In genomic region chr3:37970802-37971201, GRCh38 we compare ENCODE assay signal across 24 cellular contexts. TPM values are rescaled to one million over a fixed set of nuclear protein-coding genes. Genes with fewer than 3 reads are reported as not detected.
DNase-seq lines count a peak whose midpoint lies in the region; ATAC-seq and TF ChIP-seq lines count a peak whose summit lies in the region.
"Had no signal": no experiment of that assay in that cellular context is flagged by ENCODE, and none has a peak within 500 bp of the region (broad histone marks: within the 10 kb centered on the region; RNA-seq: fewer than 3 reads in every experiment).

No MANE protein-coding gene starts in this region.

- no peaks in the 10 kb centered on the region for H3K27me3 Mint-ChIP-seq in activated CD8-positive, alpha-beta memory T cell treated with anti-CD3 and anti-CD28 coated beads, Interleukin-2, amount 10 ng/mL, durations not matched to agents 7 days and 5 days
- H3K27me3 Mint-ChIP-seq: CD4-positive, alpha-beta memory T cell had no signal

- no peaks in the 10 kb centered on the region for H3K9me3 ChIP-seq in uterus
- H3K9me3 ChIP-seq: BLaER1 treated with 17β-estradiol and CSF1 and Interleukin-3, amounts not matched to agents 10 nM and 100 nM; Caco-2 had no signal

- ATAC-seq in activated CD8-positive, alpha-beta memory T cell treated with anti-CD3 and anti-CD28 coated beads, Interleukin-2, amount 10 ng/mL, durations not matched to agents 7 days and 5 days, result no peak
- no peak for ATAC-seq in HG02678 (IDR thresholded peaks at IDR 0.05; ENCODE audit: unreplicated experiment)
- ATAC-seq: K562, Panc1 had no signal

- H3K4me3 ChIP-seq in dorsolateral prefrontal cortex (no peak overlapping the region), uterus (no peak overlapping the region)
- H3K4me3 ChIP-seq: BLaER1 treated with 17β-estradiol and CSF1 and Interleukin-3, amounts not matched to agents 10 nM and 100 nM; K562 had no signal

- no peaks in the 10 kb centered on the region for H3K9me3 Mint-ChIP-seq in activated CD8-positive, alpha-beta memory T cell treated with anti-CD3 and anti-CD28 coated beads, Interleukin-2, amount 10 ng/mL, durations not matched to agents 7 days and 5 days (ENCODE audit: low read depth)
- H3K9me3 Mint-ChIP-seq: CD4-positive, alpha-beta memory T cell had no signal

- H3K4me1 ChIP-seq in uterus, result no peaks in the 10 kb centered on the region

- no peak for TF ChIP-seq POLR2A in uterus (IDR thresholded peaks at IDR 0.05)

- H3K36me3 ChIP-seq in uterus, result no peaks in the 10 kb centered on the region

- no peaks in the 10 kb centered on the region for H3K27me3 ChIP-seq in dorsolateral prefrontal cortex
- no peaks in the 10 kb centered on the region for H3K27me3 ChIP-seq in uterus
- H3K27me3 ChIP-seq: BLaER1 treated with 17β-estradiol and CSF1 and Interleukin-3, amounts not matched to agents 10 nM and 100 nM had no signal

- H3K4me3 Mint-ChIP-seq in activated CD8-positive, alpha-beta memory T cell treated with anti-CD3 and anti-CD28 coated beads, Interleukin-2, amount 10 ng/mL, durations not matched to agents 7 days and 5 days, result no peak overlapping the region
- H3K4me3 Mint-ChIP-seq: CD4-positive, alpha-beta memory T cell had no signal

- no peaks in the 10 kb centered on the region for H3K36me3 Mint-ChIP-seq in activated CD8-positive, alpha-beta memory T cell treated with anti-CD3 and anti-CD28 coated beads, Interleukin-2, amount 10 ng/mL, durations not matched to agents 7 days and 5 days
- H3K36me3 Mint-ChIP-seq: CD4-positive, alpha-beta memory T cell had no signal

- peak; percentile 31 for DNase-seq in activated CD8-positive, alpha-beta memory T cell treated with anti-CD3 and anti-CD28 coated beads, Interleukin-2, amount 10 ng/mL, durations not matched to agents 7 days and 5 days
- no peak for DNase-seq in activated CD8-positive, alpha-beta memory T cell treated with anti-CD3 and anti-CD28 coated beads for 24 hours
- DNase-seq in dorsolateral prefrontal cortex (no peak), myocyte (ENCODE audit: low read depth) (peak; percentile 64), T-helper 2 cell (no peak), uterus (no peak)
- DNase-seq: ACHN; Caco-2; CD4-positive, alpha-beta memory T cell; DMS79 treated with DMSO at 0.1 percent for 48 hours; H7; NCI-H1092; NCI-H1436; NCI-H187 treated with DMSO at 0.1 percent for 48 hours; NCI-H2107; NCI-H510A; NCI-H774; SIG-M5 had no signal

- no peak for TF ChIP-seq CTCF in dorsolateral prefrontal cortex (IDR thresholded peaks at IDR 0.05 in 54 of 56, conservative IDR thresholded peaks at IDR 0.05 in 2 of 56; ENCODE audit: low read depth in 1 of 56, partially characterized antibody in 56 of 56)
- no peak for TF ChIP-seq CTCF in uterus (IDR thresholded peaks at IDR 0.05)

- H3K27ac ChIP-seq in dorsolateral prefrontal cortex (peak overlapping the region in 54 of 59 donors; percentile 13 to 97 (median 77)), temporal lobe (ENCODE audit: low read depth, low read length) (peak overlapping the region; percentile 55), uterus (no peak overlapping the region)
- H3K27ac ChIP-seq: 22Rv1; BLaER1 treated with 17β-estradiol and CSF1 and Interleukin-3, amounts not matched to agents 10 nM and 100 nM had no signal

- H3K4me1 Mint-ChIP-seq in activated CD8-positive, alpha-beta memory T cell treated with anti-CD3 and anti-CD28 coated beads, Interleukin-2, amount 10 ng/mL, durations not matched to agents 7 days and 5 days, result peaks cover 9% of the 10 kb centered on the region

- no peak overlapping the region for H3K27ac Mint-ChIP-seq in activated CD8-positive, alpha-beta memory T cell treated with anti-CD3 and anti-CD28 coated beads, Interleukin-2, amount 10 ng/mL, durations not matched to agents 7 days and 5 days
- H3K27ac Mint-ChIP-seq: CD4-positive, alpha-beta memory T cell had no signal

- intact Hi-C loops in dorsolateral prefrontal cortex (cut with DNase I), result loop anchor here in 1 of 2 donors (10.0 kb wide), 1 partner anchor 374 kb away; the partner anchor contains the start of gene XYLB
- intact Hi-C loops in uterus (cut with DNase I; ENCODE audit: low total_unique reads), result no loop called here

- CTCF ChIA-PET in activated CD8-positive, alpha-beta memory T cell treated with anti-CD3 and anti-CD28 coated beads, Interleukin-2, amount 10 ng/mL, durations not matched to agents 7 days and 5 days (lab: Charles Lee), result interaction anchor here (0.7 to 5.0 kb wide), 4 partner anchors 10 to 104 kb away, joined by 3 to 49 read pairs (median 8); no protein-coding TSS in a partner anchor

RNA-seq across cellular contexts. Expression of gene VILL, which starts 19.8 kb away (rescaled TPM):
- total RNA-seq in activated CD8-positive, alpha-beta memory T cell treated with anti-CD3 and anti-CD28 coated beads, Interleukin-2, amount 10 ng/mL, durations not matched to agents 7 days and 5 days, result 10 to 100 TPM; 15.4 to 18.3 TPM
- 10 to 100 TPM in 83 of 120 experiments, 1 to 10 TPM in 37; 5.7 to 23.5 (median 11.1) TPM for total RNA-seq in dorsolateral prefrontal cortex
- 5.5 and 7.9 TPM in 2 replicates for total RNA-seq in myocyte
- 4.0 TPM for polyA plus RNA-seq in myocyte (2012)
- total RNA-seq in temporal lobe, result 9.1 TPM
- total RNA-seq in uterus, result 10 to 100 TPM in 1 of 4 donors, 1 to 10 TPM in 3; 1.8 to 18.7 (median 6.3) TPM

RNA-seq across cellular contexts. Expression of gene PLCD1, which starts 58.6 kb away (rescaled TPM):
- total RNA-seq in activated CD8-positive, alpha-beta memory T cell treated with anti-CD3 and anti-CD28 coated beads, Interleukin-2, amount 10 ng/mL, durations not matched to agents 7 days and 5 days, result 10 to 100 TPM; 12.3 to 20.6 TPM
- total RNA-seq in dorsolateral prefrontal cortex (10 to 100 TPM; 16.3 to 64.5 (median 29.4) TPM), myocyte (11.2 and 19.6 TPM in 2 replicates), temporal lobe (5.7 TPM), uterus (10 to 100 TPM in 3 of 4 donors, 1 to 10 TPM in 1; 9.7 to 41.5 (median 27.2) TPM)
- polyA plus RNA-seq in myocyte (2012), result 23.5 TPM

Comparison
In these comparisons a context has a peak if more than half of its experiments do, and no peak if none do; other contexts are left out.
1. DNase-seq: peak in activated CD8-positive, alpha-beta memory T cell treated with anti-CD3 and anti-CD28 coated beads, Interleukin-2, amount 10 ng/mL, durations not matched to agents 7 days and 5 days (single experiment) and myocyte (single experiment); none in activated CD8-positive, alpha-beta memory T cell treated with anti-CD3 and anti-CD28 coated beads for 24 hours (single experiment), dorsolateral prefrontal cortex (0 of 10), T-helper 2 cell (0 of 5) and uterus (0 of 2).
2. H3K27ac ChIP-seq: peak in dorsolateral prefrontal cortex (54 of 59) and temporal lobe (single experiment); none in uterus (0 of 2).